8 cellular contexts compared by ENCODE assay signal in the genomic region with DNA sequence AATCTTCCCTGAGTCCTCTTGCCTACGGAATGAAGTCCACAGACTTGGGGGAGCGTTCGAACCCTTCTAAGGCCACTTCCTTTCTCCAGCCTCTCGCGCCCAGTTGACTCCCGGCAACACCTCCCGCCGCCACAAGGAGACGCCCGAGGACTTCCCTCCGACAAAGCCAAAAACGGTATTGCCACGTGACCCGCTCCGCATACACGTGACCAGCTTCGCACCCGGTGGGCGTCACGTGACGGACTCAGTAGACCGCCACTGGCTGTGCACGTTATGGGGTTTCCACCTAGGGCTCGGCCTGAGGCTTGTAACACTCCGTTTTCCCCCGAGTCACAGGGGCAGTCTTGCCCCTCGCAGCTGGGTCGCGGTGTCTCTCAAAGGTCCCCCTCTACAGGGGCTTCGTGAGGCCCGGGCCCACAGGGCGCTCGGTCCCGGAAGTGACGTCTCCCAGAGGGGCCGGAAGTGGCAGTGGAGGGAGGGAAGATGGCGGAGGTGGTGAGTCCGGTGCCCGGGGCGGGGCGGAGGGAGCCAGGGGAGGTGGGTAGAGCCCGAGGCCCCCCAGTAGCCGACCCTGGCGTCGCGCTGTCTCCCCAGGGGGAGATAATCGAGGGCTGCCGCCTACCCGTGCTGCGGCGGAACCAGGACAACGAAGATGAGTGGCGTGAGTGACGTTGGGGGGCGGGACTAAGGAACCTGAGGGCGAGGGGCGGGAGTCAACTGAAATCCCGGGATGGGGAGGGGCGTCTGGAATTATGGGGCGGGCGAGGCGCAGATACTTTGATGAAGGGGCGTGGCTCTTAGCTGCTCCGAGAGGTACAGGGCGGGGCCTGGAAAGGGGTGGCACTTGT. TPM values are rescaled to one million over a fixed set of nuclear protein-coding genes. Genes with fewer than 3 reads are reported as not detected.
DNase-seq lines count a peak whose midpoint lies in the region; ATAC-seq and TF ChIP-seq lines count a peak whose summit lies in the region.

Gene KAT5 (plus strand): TSS at position 468 of the 848 bp plus-strand sequence. CDS start 16 bp downstream, at position 484.

- H3K4me1 ChIP-seq in GM23338 (ENCODE audit: insufficient read depth), result no peaks in the 10 kb centered on the region

- H3K9me3 Mint-ChIP-seq in GM23338, result no peaks in the 10 kb centered on the region; the same call in 2 of the 3 replicates
- no peaks in the 10 kb centered on the region for H3K9me3 Mint-ChIP-seq in activated T-helper 17 cell treated with anti-CD3 and anti-CD28 coated beads, Interleukin-2, amount 50 U/mL, for 72 hours
- no peaks in the 10 kb centered on the region for H3K9me3 Mint-ChIP-seq in natural killer cell

- peak within 1 kb of the TSS; percentile 98 for H2AFZ ChIP-seq in GM23338

- H3K27me3 Mint-ChIP-seq in GM23338 (ENCODE audit: insufficient read depth, low read depth, poor library complexity) (peaks cover 14% of the 10 kb centered on the region), natural killer cell (ENCODE audit: low read depth in 2 of 2) (no peaks in the 10 kb centered on the region)
- no peaks in the 10 kb centered on the region for H3K27me3 Mint-ChIP-seq in activated T-helper 17 cell treated with anti-CD3 and anti-CD28 coated beads, Interleukin-2, amount 50 U/mL, for 72 hours

- no peaks in the 10 kb centered on the region for H4K20me1 ChIP-seq in GM23338 (replicated peaks; ENCODE audit: insufficient read depth)

- peak within 1 kb of the TSS; percentile 89 for H3K4me2 ChIP-seq in GM23338

- H3K4me3 Mint-ChIP-seq in GM23338, result peak within 1 kb of the TSS; percentile 90
- H3K4me3 Mint-ChIP-seq in activated T-helper 17 cell treated with anti-CD3 and anti-CD28 coated beads, Interleukin-2, amount 50 U/mL, for 72 hours, result peak within 1 kb of the TSS; percentile 94
- peak within 1 kb of the TSS; percentile 94 for H3K4me3 Mint-ChIP-seq in natural killer cell

- no peaks in the 10 kb centered on the region for H3K9me2 ChIP-seq in GM23338 (ENCODE audit: insufficient read depth)

- TF ChIP-seq CTCF in GM23338 (conservative IDR thresholded peaks at IDR 0.05; ENCODE audit: low read depth in 2 of 2) (peak; percentile 76 to 95), LNCAP (IDR thresholded peaks at IDR 0.05) (peak; percentile 97), natural killer cell (IDR thresholded peaks at IDR 0.05) (peak; percentile 94)

- peaks cover 15% of the 10 kb centered on the region; the same call in 1 of the 2 replicates for H3K36me3 ChIP-seq in GM23338 (ENCODE audit: insufficient read depth)

- peak within 1 kb of the TSS; percentile 99 for H3K27ac ChIP-seq in GM23338 (ENCODE audit: low read depth)

- DNase-seq in EL, result peak; percentile 99
- peak; percentile 100 for DNase-seq in GM23338 (ENCODE audit: low spot score)
- DNase-seq in RPMI8226, result peak; percentile 100
- peak; percentile 98 for DNase-seq in fibroblast of peridontal ligament (ENCODE audit: extremely low read depth)
- peak; percentile 99 for DNase-seq in natural killer cell
- peak; percentile 97 for DNase-seq in stimulated activated naive CD4-positive, alpha-beta T cell treated with Interleukin-2 at 50 U/mL for 16 hours (lab: John Stamatoyannopoulos, UW)

- no peaks in the 10 kb centered on the region for H3K27me3 ChIP-seq in GM23338 (ENCODE audit: insufficient read depth)

- intact Hi-C loops in natural killer cell (cut with micrococcal nuclease), result loop anchor here (1.0 to 5.0 kb wide), 6 partner anchors 8 to 290 kb away; partner anchors contain the start of genes BANF1, EIF1AD, PCNX3 and RNASEH2C

- peaks cover 5% of the 10 kb centered on the region; the same call in 1 of the 2 replicates for H3K79me2 ChIP-seq in GM23338 (replicated peaks; ENCODE audit: insufficient read depth)

- H3K27ac Mint-ChIP-seq in GM23338, result peak within 1 kb of the TSS; percentile 99
- H3K27ac Mint-ChIP-seq in activated T-helper 17 cell treated with anti-CD3 and anti-CD28 coated beads, Interleukin-2, amount 50 U/mL, for 72 hours, result peak within 1 kb of the TSS; percentile 97
- peak within 1 kb of the TSS; percentile 95 to 99 for H3K27ac Mint-ChIP-seq in natural killer cell

- H3K4me1 Mint-ChIP-seq in GM23338, result peaks cover 9% of the 10 kb centered on the region; the same call in 2 of the 3 replicates
- H3K4me1 Mint-ChIP-seq in activated T-helper 17 cell treated with anti-CD3 and anti-CD28 coated beads, Interleukin-2, amount 50 U/mL, for 72 hours, result peaks cover 15% of the 10 kb centered on the region
- H3K4me1 Mint-ChIP-seq in natural killer cell, result peaks cover 0 to 22% of the 10 kb centered on the region in 2 donors

- peak; percentile 88 for ATAC-seq in GM23338
- ATAC-seq in activated T-helper 17 cell treated with anti-CD3 and anti-CD28 coated beads, Interleukin-2, amount 50 U/mL, for 72 hours (replicated peaks), result peak; percentile 88
- ATAC-seq in natural killer cell, result peak; percentile 84 to 90 (median 85)

- 0 out of 2 replicates have a peak, but pooled peaks cover 2% of the 10 kb centered on the region for H3F3A ChIP-seq in GM23338 (replicated peaks; ENCODE audit: low read depth)

- H3K36me3 Mint-ChIP-seq in GM23338 (ENCODE audit: low read depth) (peaks cover 43% of the 10 kb centered on the region), natural killer cell (no peaks in the 10 kb centered on the region)
- peaks cover 55% of the 10 kb centered on the region for H3K36me3 Mint-ChIP-seq in activated T-helper 17 cell treated with anti-CD3 and anti-CD28 coated beads, Interleukin-2, amount 50 U/mL, for 72 hours (ENCODE audit: low read depth)

- peak within 1 kb of the TSS; percentile 90 for H3K4me3 ChIP-seq in GM23338

TF ChIP-seq in GM23338, 12 proteins besides CTCF, POLR2A, EP300 and RAD21 (continues in another document):
- TF ChIP-seq ZNF331 (CRISPR knock-in tag; IDR thresholded peaks at IDR 0.05; ENCODE audit: low read depth) (no peak), STAT1 (IDR thresholded peaks at IDR 0.05; ENCODE audit: unreplicated experiment) (no peak), CREB1 (CRISPR knock-in tag; IDR thresholded peaks at IDR 0.05; ENCODE audit: low read depth) (peak; percentile 95), ZNF114 (CRISPR knock-in tag; IDR thresholded peaks at IDR 0.05) (0 out of 2 replicates have a peak, but pooled peaks have one; percentile 29), EZH2 (IDR thresholded peaks at IDR 0.05; ENCODE audit: low read depth, unreplicated experiment) (no peak), NANOG (IDR thresholded peaks at IDR 0.05; ENCODE audit: borderline replicate concordance) (no peak), JUNB (IDR thresholded peaks at IDR 0.05; ENCODE audit: unreplicated experiment) (no peak)
- TF ChIP-seq, protein P1, sequence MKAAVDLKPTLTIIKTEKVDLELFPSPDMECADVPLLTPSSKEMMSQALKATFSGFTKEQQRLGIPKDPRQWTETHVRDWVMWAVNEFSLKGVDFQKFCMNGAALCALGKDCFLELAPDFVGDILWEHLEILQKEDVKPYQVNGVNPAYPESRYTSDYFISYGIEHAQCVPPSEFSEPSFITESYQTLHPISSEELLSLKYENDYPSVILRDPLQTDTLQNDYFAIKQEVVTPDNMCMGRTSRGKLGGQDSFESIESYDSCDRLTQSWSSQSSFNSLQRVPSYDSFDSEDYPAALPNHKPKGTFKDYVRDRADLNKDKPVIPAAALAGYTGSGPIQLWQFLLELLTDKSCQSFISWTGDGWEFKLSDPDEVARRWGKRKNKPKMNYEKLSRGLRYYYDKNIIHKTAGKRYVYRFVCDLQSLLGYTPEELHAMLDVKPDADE (IDR thresholded peaks at IDR 0.05), result peak; percentile 75
- TF ChIP-seq, protein P2, sequence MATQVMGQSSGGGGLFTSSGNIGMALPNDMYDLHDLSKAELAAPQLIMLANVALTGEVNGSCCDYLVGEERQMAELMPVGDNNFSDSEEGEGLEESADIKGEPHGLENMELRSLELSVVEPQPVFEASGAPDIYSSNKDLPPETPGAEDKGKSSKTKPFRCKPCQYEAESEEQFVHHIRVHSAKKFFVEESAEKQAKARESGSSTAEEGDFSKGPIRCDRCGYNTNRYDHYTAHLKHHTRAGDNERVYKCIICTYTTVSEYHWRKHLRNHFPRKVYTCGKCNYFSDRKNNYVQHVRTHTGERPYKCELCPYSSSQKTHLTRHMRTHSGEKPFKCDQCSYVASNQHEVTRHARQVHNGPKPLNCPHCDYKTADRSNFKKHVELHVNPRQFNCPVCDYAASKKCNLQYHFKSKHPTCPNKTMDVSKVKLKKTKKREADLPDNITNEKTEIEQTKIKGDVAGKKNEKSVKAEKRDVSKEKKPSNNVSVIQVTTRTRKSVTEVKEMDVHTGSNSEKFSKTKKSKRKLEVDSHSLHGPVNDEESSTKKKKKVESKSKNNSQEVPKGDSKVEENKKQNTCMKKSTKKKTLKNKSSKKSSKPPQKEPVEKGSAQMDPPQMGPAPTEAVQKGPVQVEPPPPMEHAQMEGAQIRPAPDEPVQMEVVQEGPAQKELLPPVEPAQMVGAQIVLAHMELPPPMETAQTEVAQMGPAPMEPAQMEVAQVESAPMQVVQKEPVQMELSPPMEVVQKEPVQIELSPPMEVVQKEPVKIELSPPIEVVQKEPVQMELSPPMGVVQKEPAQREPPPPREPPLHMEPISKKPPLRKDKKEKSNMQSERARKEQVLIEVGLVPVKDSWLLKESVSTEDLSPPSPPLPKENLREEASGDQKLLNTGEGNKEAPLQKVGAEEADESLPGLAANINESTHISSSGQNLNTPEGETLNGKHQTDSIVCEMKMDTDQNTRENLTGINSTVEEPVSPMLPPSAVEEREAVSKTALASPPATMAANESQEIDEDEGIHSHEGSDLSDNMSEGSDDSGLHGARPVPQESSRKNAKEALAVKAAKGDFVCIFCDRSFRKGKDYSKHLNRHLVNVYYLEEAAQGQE (IDR thresholded peaks at IDR 0.05; ENCODE audit: unreplicated experiment), result no peak

RNA-seq across cellular contexts. Expression of gene KAT5, which starts in this region (rescaled TPM):
- 33.3 and 40.4 TPM in 2 replicates for total RNA-seq in GM23338 (2014; rRNA removed; shearing (Covaris generic))
- 34.6 and 34.8 TPM in 2 replicates for polyA plus RNA-seq in GM23338 (2016; fragmentation: Nextera tagmentation; extraction: Ambion mirVana)
- 10 to 100 TPM; 75.6 to 88.8 TPM for total RNA-seq in activated T-helper 17 cell treated with anti-CD3 and anti-CD28 coated beads, Interleukin-2, amount 50 U/mL, for 72 hours
- total RNA-seq in natural killer cell, result 100 to 1,000 TPM; 140 to 155 (median 146) TPM

Comparison
In these comparisons a context has a peak if more than half of its experiments do, and no peak if none do; other contexts are left out.
1. Peak in every context shown above with its lines: DNase-seq, ATAC-seq, H3K4me3 ChIP-seq and H3K27ac ChIP-seq.